ENCODE assay signal across 10 cellular contexts in the genomic region with DNA sequence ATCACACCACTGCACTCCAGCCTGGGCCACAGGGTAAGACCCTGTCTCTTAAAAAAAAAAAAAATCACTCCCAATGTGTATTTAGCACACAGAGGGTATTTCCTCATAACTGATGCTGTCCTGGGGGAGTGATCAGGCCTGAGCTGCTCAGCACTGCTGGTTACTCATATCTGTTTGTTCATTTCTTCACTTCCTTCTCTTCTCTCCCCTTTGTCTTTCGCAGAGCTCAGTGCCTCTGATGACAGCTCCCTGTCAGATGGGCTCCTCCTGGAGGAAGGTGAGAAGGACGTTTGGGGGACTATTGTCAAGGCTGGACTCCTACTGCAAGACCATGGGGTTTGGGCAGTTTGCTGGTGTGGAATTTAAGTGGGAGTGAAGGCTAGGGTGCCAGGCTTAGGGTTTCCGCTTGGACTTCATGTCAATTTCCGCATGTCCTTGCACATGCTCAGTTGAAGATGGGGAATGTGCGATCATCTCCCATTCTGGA.
DNase-seq lines count a peak whose midpoint lies in the region; ATAC-seq and TF ChIP-seq lines count a peak whose summit lies in the region.
"Had no signal": no experiment of that assay in that cellular context is flagged by ENCODE, and none has a peak within 500 bp of the region (broad histone marks: within the 10 kb centered on the region; RNA-seq: fewer than 3 reads in every experiment).

No MANE protein-coding gene starts in this region.

- no peaks in the 10 kb centered on the region for H3K27me3 ChIP-seq in effector memory CD4-positive, alpha-beta T cell (replicated peaks; ENCODE audit: control insufficient read depth, insufficient read depth, low read length, poor library complexity, severe bottlenecking)

- H3K4me3 ChIP-seq in GM12865 (ENCODE audit: low read depth, low read length) (no peak overlapping the region), fibroblast of mammary gland (ENCODE audit: control insufficient read depth, low read depth, low read length) (no peak overlapping the region)
- no peak overlapping the region for H3K4me3 ChIP-seq in effector memory CD4-positive, alpha-beta T cell (ENCODE audit: insufficient read depth, low read depth, low read length, poor library complexity, severe bottlenecking)

- H3K36me3 ChIP-seq in effector memory CD4-positive, alpha-beta T cell (ENCODE audit: control insufficient read depth, insufficient read depth, low read length), result no peaks in the 10 kb centered on the region

- peaks cover 7% of the 10 kb centered on the region for H3K4me1 ChIP-seq in effector memory CD4-positive, alpha-beta T cell (ENCODE audit: control insufficient read depth, insufficient read depth, low read length, poor library complexity, severe bottlenecking)

- DNase-seq in GM12865 (ENCODE audit: low read depth) (peak; percentile 54), fibroblast of mammary gland (ENCODE audit: low read depth) (peak; percentile 52), UCSD-AML1 (lab: John Stamatoyannopoulos, UW; ENCODE audit: unreplicated experiment) (no peak), RPMI8226 (no peak), GDM1 (lab: John Stamatoyannopoulos, UW) (no peak)
- DNase-seq in effector memory CD4-positive, alpha-beta T cell, result no peak
- DNase-seq: NCI-H2029; stimulated activated CD4-positive, alpha-beta T cell treated with anti-CD3 and anti-CD28 coated beads, Interleukin-12 subunit alpha, Interleukin-12 subunit beta, amount 100 ng/mL, for 4 hours had no signal

- H3K27ac ChIP-seq in effector memory CD4-positive, alpha-beta T cell (ENCODE audit: insufficient read depth, low read length, poor library complexity, severe bottlenecking), result no peak overlapping the region

- TF ChIP-seq CTCF in GM12865 (IDR thresholded peaks at IDR 0.05; ENCODE audit: insufficient read depth, low read depth, low read length, missing control alignments), result no peak
- TF ChIP-seq CTCF in fibroblast of mammary gland (conservative IDR thresholded peaks at IDR 0.05; ENCODE audit: control insufficient read depth, insufficient read depth, low read depth, low read length), result no peak

- H3K9me3 ChIP-seq in effector memory CD4-positive, alpha-beta T cell (ENCODE audit: control insufficient read depth, low read length), result no peaks in the 10 kb centered on the region

- peak; percentile 67 for ATAC-seq in GM21447 (IDR thresholded peaks at IDR 0.05; ENCODE audit: unreplicated experiment)
- ATAC-seq in HG03520 (IDR thresholded peaks at IDR 0.05; ENCODE audit: unreplicated experiment), result peak; percentile 77

Comparison
In these comparisons a context has a peak if more than half of its experiments do, and no peak if none do; other contexts are left out.
1. DNase-seq: peak in GM12865 (single experiment) and fibroblast of mammary gland (single experiment); none in effector memory CD4-positive, alpha-beta T cell (0 of 3), UCSD-AML1 (single experiment), RPMI8226 (single experiment) and GDM1 (single experiment).